In genomic region chr9:128961403-128961802, GRCh38 we compare ENCODE assay signal across 1 cellular context. TPM values are rescaled to one million over a fixed set of nuclear protein-coding genes. Genes with fewer than 3 reads are reported as not detected.
"Had no signal": no experiment of that assay in that cellular context is flagged by ENCODE, and none has a peak within 500 bp of the region (broad histone marks: within the 10 kb centered on the region; RNA-seq: fewer than 3 reads in every experiment).

No MANE protein-coding gene starts in this region.

RNA-seq across cellular contexts. Expression of gene PHYHD1, which starts 40.6 kb away (rescaled TPM):
- total RNA-seq: H4 had no signal
